ENCODE assay signal across 11 cellular contexts in the genomic region with DNA sequence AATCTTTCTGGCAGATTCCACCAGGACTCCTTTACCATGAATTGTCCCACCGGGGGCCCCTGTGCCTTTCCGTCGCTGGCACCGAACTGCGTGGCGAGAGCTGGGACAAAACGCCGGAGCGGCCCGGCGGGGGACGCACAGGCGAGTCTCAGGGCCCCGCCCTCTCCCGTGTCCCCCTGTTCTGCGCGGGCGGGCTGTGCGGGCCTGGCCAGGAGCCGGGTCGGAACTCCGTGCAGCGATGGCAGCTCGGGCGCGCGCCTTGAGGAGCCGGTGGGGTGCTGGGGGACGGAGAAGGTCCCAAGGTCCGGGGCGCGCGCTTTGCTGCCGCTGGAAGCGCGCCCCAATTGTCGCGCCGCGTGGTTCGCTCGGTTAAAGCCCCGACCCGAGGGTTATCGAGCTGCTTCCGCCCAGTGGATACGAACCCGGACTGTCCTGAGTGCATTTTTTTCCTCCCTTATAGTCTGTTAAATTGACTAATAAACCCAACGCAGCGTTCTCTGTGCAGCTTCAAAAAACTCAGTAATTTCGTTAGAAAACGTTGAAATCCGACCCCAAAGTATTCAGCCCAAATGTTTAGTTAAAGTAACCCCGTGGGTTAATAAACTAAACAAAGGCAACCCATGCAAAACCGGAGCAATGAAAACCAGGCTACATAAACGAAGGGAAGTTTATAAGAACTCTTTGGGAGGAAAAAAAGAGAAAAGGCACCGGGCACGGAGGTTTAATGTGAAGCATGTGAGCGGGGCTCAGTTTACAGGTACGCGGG.
A peak's percentile ranks its signal among the peaks of the same experiment; 100 is the strongest.
DNase-seq lines count a peak whose midpoint lies in the region; ATAC-seq and TF ChIP-seq lines count a peak whose summit lies in the region.
"Had no signal": no experiment of that assay in that cellular context is flagged by ENCODE, and none has a peak within 500 bp of the region (broad histone marks: within the 10 kb centered on the region; RNA-seq: fewer than 3 reads in every experiment).

No MANE protein-coding gene starts in this region.

- H3K4me3 Mint-ChIP-seq in Caco-2 (ENCODE audit: unreplicated experiment): peak overlapping the region; percentile 43

- intact Hi-C loops in Caco-2 (cut with micrococcal nuclease; ENCODE audit: unreplicated experiment): no loop called here
- intact Hi-C loops in transverse colon (cut with DNase I; ENCODE audit: low total_unique reads): no loop called here

- H3K4me2 ChIP-seq in MM.1S (ENCODE audit: low read depth, low read length) (peak overlapping the region; percentile 20; the same call in 1 of the 2 replicates), fibroblast of lung (ENCODE audit: extremely low read depth, insufficient read depth, low read length) (peak overlapping the region; percentile 46)

- H2AFZ ChIP-seq in MM.1S (ENCODE audit: low read length) (no peak overlapping the region), fibroblast of lung (ENCODE audit: low read length) (no peak overlapping the region)

- H3K9me2 ChIP-seq in MM.1S (replicated peaks; ENCODE audit: insufficient read depth, low read length): no peaks in the 10 kb centered on the region

- H3K9me3 Mint-ChIP-seq in Caco-2 (ENCODE audit: unreplicated experiment): no peaks in the 10 kb centered on the region

- peaks cover 9% of the 10 kb centered on the region for H3K27me3 Mint-ChIP-seq in Caco-2 (ENCODE audit: insufficient read depth, unreplicated experiment)

- POLR2A ChIA-PET in Caco-2 (lab: Charles Lee): no interaction called here

- no peaks in the 10 kb centered on the region for H3F3A ChIP-seq in MM.1S (ENCODE audit: insufficient read depth, low read length)

- ATAC-seq in HG03097 (IDR thresholded peaks at IDR 0.05; ENCODE audit: low FRiP score, unreplicated experiment): no peak

- H3K27ac ChIP-seq in MM.1S (ENCODE audit: low read length): no peak overlapping the region
- no peak overlapping the region for H3K27ac ChIP-seq in fibroblast of lung (ENCODE audit: insufficient read depth, low read length)
- no peak overlapping the region for H3K27ac ChIP-seq in transverse colon
- H3K27ac ChIP-seq: skin epidermis had no signal

- H3K27ac Mint-ChIP-seq in Caco-2 (ENCODE audit: unreplicated experiment): no peak overlapping the region

- TF ChIP-seq CTCF in Caco-2 (IDR thresholded peaks at IDR 0.05; ENCODE audit: insufficient read depth in 1 of 2, low read depth in 1 of 2, low read length in 1 of 2, severe bottlenecking in 1 of 2, unreplicated experiment in 1 of 2) (no peak), MM.1S (IDR thresholded peaks at IDR 0.05; ENCODE audit: low read length) (no peak), fibroblast of lung (conservative IDR thresholded peaks at IDR 0.05 in 1 of 2, IDR thresholded peaks at IDR 0.05 in 1 of 2; ENCODE audit: low read depth in 1 of 2, low read length in 2 of 2) (no peak), transverse colon (IDR thresholded peaks at IDR 0.05) (no peak)

- DNase-seq in Caco-2: no peak
- DNase-seq in MM.1S: no peak
- DNase-seq in fibroblast of lung (ENCODE audit: low read depth in 2 of 2): peak in 1 of 2 donors; percentile 85
- peak; percentile 65 for DNase-seq in retina
- no peak for DNase-seq in DMS53 (lab: John Stamatoyannopoulos, UW)
- no peak for DNase-seq in D341Med (ENCODE audit: low spot score)
- no peak for DNase-seq in transverse colon
- DNase-seq: activated gamma-delta T cell, NCI-H1105 had no signal

- H3K4me1 ChIP-seq in Caco-2 (no peaks in the 10 kb centered on the region), MM.1S (ENCODE audit: low read length) (no peaks in the 10 kb centered on the region), fibroblast of lung (ENCODE audit: control insufficient read depth, extremely low read depth, insufficient read depth, low read length) (peaks cover 3% of the 10 kb centered on the region), transverse colon (peaks cover 15 to 28% (median 17%) of the 10 kb centered on the region in 4 donors)

- TF ChIP-seq EP300 in transverse colon (IDR thresholded peaks at IDR 0.05; ENCODE audit: low read depth): no peak

- H3K79me2 ChIP-seq in MM.1S (ENCODE audit: low read length): no peaks in the 10 kb centered on the region
- H3K79me2 ChIP-seq in fibroblast of lung (ENCODE audit: control insufficient read depth, insufficient read depth, low read length): no peaks in the 10 kb centered on the region

- 0 to 22% methylated on average over 10 to 50 of the region's 61 CpGs for WGBS in transverse colon (ENCODE audit: low coverage in 1 of 2), 2 donors

- no TSS peak for BruUV-seq in Caco-2 (replicated peaks; lab: Mats Ljungman, UMichigan)

- H3K9ac ChIP-seq in MM.1S (ENCODE audit: low read length) (no peak overlapping the region), fibroblast of lung (ENCODE audit: insufficient read depth, low read length) (no peak overlapping the region)

- TF ChIP-seq POLR2A in transverse colon (IDR thresholded peaks at IDR 0.05): no peak

- H3K36me3 ChIP-seq in Caco-2 (ENCODE audit: control insufficient read depth, insufficient read depth, low read length) (no peaks in the 10 kb centered on the region), MM.1S (replicated peaks; ENCODE audit: insufficient read depth, low read length) (no peaks in the 10 kb centered on the region), fibroblast of lung (ENCODE audit: control insufficient read depth, insufficient read depth, low read length) (no peaks in the 10 kb centered on the region), transverse colon (no peaks in the 10 kb centered on the region)

- H4K20me1 ChIP-seq in MM.1S (ENCODE audit: insufficient read depth, low read length) (no peaks in the 10 kb centered on the region), fibroblast of lung (ENCODE audit: control insufficient read depth, extremely low read depth, insufficient read depth, low read length) (no peaks in the 10 kb centered on the region)

- H3K9me3 ChIP-seq in Caco-2: no peaks in the 10 kb centered on the region
- no peaks in the 10 kb centered on the region for H3K9me3 ChIP-seq in MM.1S (replicated peaks; ENCODE audit: insufficient read depth, low read length)
- H3K9me3 ChIP-seq in fibroblast of lung (ENCODE audit: control insufficient read depth, insufficient read depth, low read depth, low read length): no peaks in the 10 kb centered on the region
- H3K9me3 ChIP-seq in transverse colon: no peaks in the 10 kb centered on the region

- H3K36me3 Mint-ChIP-seq in Caco-2 (ENCODE audit: insufficient read depth, unreplicated experiment): peaks cover 5% of the 10 kb centered on the region

- H3K4me3 ChIP-seq in Caco-2 (ENCODE audit: low read depth, low read length) (no peak overlapping the region), MM.1S (ENCODE audit: low read length) (no peak overlapping the region), fibroblast of lung (replicated peaks in 1 of 4; ENCODE audit: control extremely low read depth in 1 of 4, insufficient read depth in 1 of 4, low read depth in 3 of 4, low read length in 4 of 4) (peak overlapping the region in 2 of 4 experiments; percentile 1 to 34), transverse colon (peak overlapping the region in 1 of 4 donors; percentile 10)

- in situ Hi-C loops in transverse colon (cut with MboI; ENCODE audit: low pct_ligation_motif_present in 1 of 4, low pct_unique_long_range_greater_than_20kb in 1 of 4, low sequenced_read_pairs in 3 of 4): no loop called here

- H3K27me3 ChIP-seq in Caco-2 (replicated peaks; ENCODE audit: control insufficient read depth, insufficient read depth, low read length) (no peaks in the 10 kb centered on the region), MM.1S (replicated peaks; ENCODE audit: insufficient read depth, low read length) (peaks cover 36% of the 10 kb centered on the region), fibroblast of lung (ENCODE audit: control insufficient read depth, insufficient read depth, low read length) (peaks cover 74% of the 10 kb centered on the region), transverse colon (peaks cover 100% of the 10 kb centered on the region)

- CTCF ChIA-PET in Caco-2 (lab: Charles Lee): interaction anchor here (0.6 kb wide), 1 partner anchor 82 kb away, joined by 4 read pairs; no protein-coding TSS in a partner anchor

- no peaks in the 10 kb centered on the region for H3K4me1 Mint-ChIP-seq in Caco-2 (ENCODE audit: low read depth, unreplicated experiment)
